In genomic region chr18:69784840-69785239, GRCh38 we compare ENCODE assay signal across 4 cellular contexts.
"Had no signal": no experiment of that assay in that cellular context is flagged by ENCODE, and none has a peak within 500 bp of the region (broad histone marks: within the 10 kb centered on the region; RNA-seq: fewer than 3 reads in every experiment).

No MANE protein-coding gene starts in this region.

- H3K9me3 Mint-ChIP-seq: HFFc6, IgD-negative memory B cell had no signal

- H3K27me3 Mint-ChIP-seq: IgD-negative memory B cell had no signal

- H3K4me1 Mint-ChIP-seq: IgD-negative memory B cell had no signal

- DNase-seq: GOT3, H7, HFFc6 had no signal

- H3K27ac Mint-ChIP-seq: HFFc6, IgD-negative memory B cell had no signal

- H3K4me3 Mint-ChIP-seq: HFFc6, IgD-negative memory B cell had no signal
